ENCODE assay signal across 16 cellular contexts in the genomic region with DNA sequence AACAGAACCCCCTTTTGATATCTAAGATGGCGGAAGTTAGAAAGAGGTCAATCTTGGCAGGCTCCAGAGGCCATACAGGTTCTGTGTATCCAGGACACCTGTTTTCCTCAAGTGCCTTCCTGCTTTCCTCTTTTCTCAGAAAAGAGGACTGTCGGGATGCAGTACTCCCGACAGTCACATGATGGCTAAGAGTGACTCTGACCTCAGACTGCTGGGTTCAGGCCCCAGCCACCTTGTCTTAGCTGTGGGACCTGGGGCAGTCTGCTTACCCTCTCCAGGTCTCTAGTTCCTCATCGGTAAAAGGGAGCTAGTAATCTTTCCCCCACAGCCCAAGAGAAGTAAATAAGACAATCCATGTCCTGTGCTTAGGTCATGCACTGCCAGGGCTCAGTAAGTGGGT. TPM values are rescaled to one million over a fixed set of nuclear protein-coding genes. Genes with fewer than 3 reads are reported as not detected.
DNase-seq lines count a peak whose midpoint lies in the region; ATAC-seq, FAIRE-seq and TF ChIP-seq lines count a peak whose summit lies in the region.
"Had no signal": no experiment of that assay in that cellular context is flagged by ENCODE, and none has a peak within 500 bp of the region (broad histone marks: within the 10 kb centered on the region; RNA-seq: fewer than 3 reads in every experiment).

No MANE protein-coding gene starts in this region.

- peaks cover 2% of the 10 kb centered on the region for H3F3A ChIP-seq in neural progenitor cell (ENCODE audit: low read depth)

- H3K36me3 ChIP-seq in HepG2 (replicated peaks in 1 of 2; ENCODE audit: control insufficient read depth in 1 of 2, insufficient read depth in 2 of 2, low read length in 2 of 2) (peaks cover 29 to 66% of the 10 kb centered on the region in 2 experiments), right lobe of liver (peaks cover 0 to 71% (median 27%) of the 10 kb centered on the region in 4 donors), neural progenitor cell (no peaks in the 10 kb centered on the region)
- peaks cover 18% of the 10 kb centered on the region for H3K36me3 ChIP-seq in CD8-positive, alpha-beta T cell (ENCODE audit: insufficient read depth, low read length)

- H3K4me1 ChIP-seq in HepG2 (ENCODE audit: insufficient read depth, low read length): peaks cover 35% of the 10 kb centered on the region
- H3K4me1 ChIP-seq in right lobe of liver: no peaks in the 10 kb centered on the region
- peaks cover 16% of the 10 kb centered on the region for H3K4me1 ChIP-seq in neural progenitor cell
- H3K4me1 ChIP-seq in CD8-positive, alpha-beta T cell (ENCODE audit: insufficient read depth, low read length): peaks cover 17% of the 10 kb centered on the region

- H3K4me3 ChIP-seq in HepG2 (replicated peaks in 1 of 3; ENCODE audit: insufficient read depth in 1 of 3, low read depth in 2 of 3, low read length in 3 of 3) (no peak overlapping the region), right lobe of liver (no peak overlapping the region), neural progenitor cell (no peak overlapping the region)
- no peak overlapping the region for H3K4me3 ChIP-seq in CD8-positive, alpha-beta T cell (ENCODE audit: low read depth, low read length)
- H3K4me3 ChIP-seq: A549; BLaER1 treated with 17β-estradiol and CSF1 and Interleukin-3, amounts not matched to agents 10 nM and 100 nM; GM23248 had no signal

- no peak overlapping the region for H3K4me3 Mint-ChIP-seq in neural progenitor cell
- no peak overlapping the region for H3K4me3 Mint-ChIP-seq in CD8-positive, alpha-beta T cell
- H3K4me3 Mint-ChIP-seq in activated CD4-positive, alpha-beta T cell treated with anti-CD3 and anti-CD28 coated beads, Interleukin-2, amount 10 ng/mL, durations not matched to agents 7 days and 5 days: no peak overlapping the region

- no peak overlapping the region for H2AFZ ChIP-seq in HepG2 (ENCODE audit: low read length)
- H2AFZ ChIP-seq in neural progenitor cell (replicated peaks): no peak overlapping the region
- H2AFZ ChIP-seq: GM23248 had no signal

- ATAC-seq in HepG2 (0 out of 3 replicates have a peak, but pooled peaks have one; percentile 12), right lobe of liver (no peak), left colon (peak; percentile 27)
- no peak for ATAC-seq in CD8-positive, alpha-beta T cell
- ATAC-seq: A549 had no signal

- no peak for TF ChIP-seq RAD21 in HepG2 (CRISPR knock-in tag; IDR thresholded peaks at IDR 0.05)

- H3K9ac ChIP-seq in HepG2 (ENCODE audit: insufficient read depth, low read depth, low read length) (no peak overlapping the region), neural progenitor cell (no peak overlapping the region)
- H3K9ac ChIP-seq: BLaER1 treated with 17β-estradiol and CSF1 and Interleukin-3, amounts not matched to agents 10 nM and 100 nM; GM23248 had no signal

- 77% methylated on average over 4 of the region's 4 CpGs for WGBS in HepG2 (ENCODE audit: low lambda C conversion rate)
- WGBS in right lobe of liver (ENCODE audit: insufficient coverage, low coverage, low lambda C conversion rate, missing lambda C conversion rate): 85% methylated on average over 4 of the region's 4 CpGs

- POLR2A ChIA-PET in HepG2 (lab: Yijun Ruan, JAX): no interaction called here
- POLR2A ChIA-PET in CD8-positive, alpha-beta T cell (lab: Charles Lee): interaction anchor here (2.2 kb wide), 1 partner anchor 11 kb away, joined by 7 read pairs; no protein-coding TSS in a partner anchor
- POLR2A ChIA-PET in activated CD4-positive, alpha-beta T cell treated with anti-CD3 and anti-CD28 coated beads, Interleukin-2, amount 10 ng/mL, durations not matched to agents 7 days and 5 days (lab: Charles Lee): no interaction called here

- H3K36me3 Mint-ChIP-seq in neural progenitor cell: peaks cover 14% of the 10 kb centered on the region
- H3K36me3 Mint-ChIP-seq in CD8-positive, alpha-beta T cell: peaks cover 79% of the 10 kb centered on the region
- H3K36me3 Mint-ChIP-seq in activated CD4-positive, alpha-beta T cell treated with anti-CD3 and anti-CD28 coated beads, Interleukin-2, amount 10 ng/mL, durations not matched to agents 7 days and 5 days (ENCODE audit: low read depth): peaks cover 42% of the 10 kb centered on the region

- no peak for FAIRE-seq in HepG2 (lab: Jason Lieb, UNC)
- FAIRE-seq: A549 had no signal

- no peak for TF ChIP-seq EP300 in HepG2 (IDR thresholded peaks at IDR 0.05; ENCODE audit: low read depth in 2 of 2, low read length in 2 of 2)
- TF ChIP-seq EP300 in HepG2 (CRISPR knock-in tag; IDR thresholded peaks at IDR 0.05; ENCODE audit: borderline replicate concordance): no peak

- H3K4me1 Mint-ChIP-seq in neural progenitor cell: peaks cover 20% of the 10 kb centered on the region
- H3K4me1 Mint-ChIP-seq in CD8-positive, alpha-beta T cell (ENCODE audit: low read depth): peaks cover 14% of the 10 kb centered on the region
- peaks cover 46% of the 10 kb centered on the region for H3K4me1 Mint-ChIP-seq in activated CD4-positive, alpha-beta T cell treated with anti-CD3 and anti-CD28 coated beads, Interleukin-2, amount 10 ng/mL, durations not matched to agents 7 days and 5 days

- H3K4me2 ChIP-seq in HepG2 (ENCODE audit: low read depth, low read length) (no peak overlapping the region), neural progenitor cell (no peak overlapping the region)
- H3K4me2 ChIP-seq: A549; BLaER1 treated with 17β-estradiol and CSF1 and Interleukin-3, amounts not matched to agents 10 nM and 100 nM had no signal

- DNase-seq in HepG2 (ENCODE audit: low spot score): no peak
- no peak for DNase-seq in right lobe of liver
- no peak for DNase-seq in left colon
- no peak for DNase-seq in neural progenitor cell (ENCODE audit: low spot score)
- DNase-seq in CD8-positive, alpha-beta T cell: no peak
- no peak for DNase-seq in activated CD4-positive, alpha-beta T cell treated with anti-CD3 and anti-CD28 coated beads, Interleukin-2, amount 10 ng/mL, durations not matched to agents 7 days and 5 days
- DNase-seq: GM23248, NCI-H1092, NCI-H146, NCI-H2081, NCI-H510A, NCI-H774, RPMI8226, SIG-M5 had no signal

- CTCF ChIA-PET in HepG2 (lab: Yijun Ruan, JAX; ENCODE audit: low intra/inter-chr PET ratio, low total read pairs): no interaction called here
- CTCF ChIA-PET in CD8-positive, alpha-beta T cell (lab: Charles Lee): interaction anchor here (1.1 to 11.5 kb wide), 3 partner anchors 11 to 23 kb away, joined by 3 to 86 read pairs (median 13); no protein-coding TSS in a partner anchor
- CTCF ChIA-PET in activated CD4-positive, alpha-beta T cell treated with anti-CD3 and anti-CD28 coated beads, Interleukin-2, amount 10 ng/mL, durations not matched to agents 7 days and 5 days (lab: Charles Lee): interaction anchor here (0.9 to 4.5 kb wide), 2 partner anchors 10 to 12 kb away, joined by 3 to 27 read pairs; no protein-coding TSS in a partner anchor

- in situ Hi-C loops in HepG2 (cut with HindIII; ENCODE audit: extremely low pct_ligation_motif_present, low pct_unique_long_range_greater_than_20kb): no loop called here

- no peaks in the 10 kb centered on the region for H3K79me2 ChIP-seq in HepG2 (ENCODE audit: insufficient read depth, low read length)
- H3K79me2 ChIP-seq in neural progenitor cell (ENCODE audit: low read depth): no peaks in the 10 kb centered on the region

- H3K27ac Mint-ChIP-seq in neural progenitor cell: no peak overlapping the region
- H3K27ac Mint-ChIP-seq in CD8-positive, alpha-beta T cell: no peak overlapping the region
- H3K27ac Mint-ChIP-seq in activated CD4-positive, alpha-beta T cell treated with anti-CD3 and anti-CD28 coated beads, Interleukin-2, amount 10 ng/mL, durations not matched to agents 7 days and 5 days: no peak overlapping the region

- no peak for TF ChIP-seq CTCF in HepG2 (CRISPR knock-in tag; IDR thresholded peaks at IDR 0.05)
- no peak for TF ChIP-seq CTCF in right lobe of liver (IDR thresholded peaks at IDR 0.05)
- TF ChIP-seq CTCF in neural progenitor cell (IDR thresholded peaks at IDR 0.05): no peak
- TF ChIP-seq CTCF in CD8-positive, alpha-beta T cell (IDR thresholded peaks at IDR 0.05): no peak

- H3K27me3 Mint-ChIP-seq in neural progenitor cell (ENCODE audit: insufficient read depth, low read depth): peaks cover 5% of the 10 kb centered on the region
- H3K27me3 Mint-ChIP-seq in CD8-positive, alpha-beta T cell (ENCODE audit: low read depth): no peaks in the 10 kb centered on the region
- no peaks in the 10 kb centered on the region for H3K27me3 Mint-ChIP-seq in activated CD4-positive, alpha-beta T cell treated with anti-CD3 and anti-CD28 coated beads, Interleukin-2, amount 10 ng/mL, durations not matched to agents 7 days and 5 days

- H3K27ac ChIP-seq in HepG2 (ENCODE audit: extremely low read length, insufficient read depth, low read length) (no peak overlapping the region), right lobe of liver (no peak overlapping the region), neural progenitor cell (no peak overlapping the region)
- no peak overlapping the region for H3K27ac ChIP-seq in CD8-positive, alpha-beta T cell (ENCODE audit: low read depth, low read length)
- H3K27ac ChIP-seq: BLaER1 treated with 17β-estradiol and CSF1 and Interleukin-3, amounts not matched to agents 10 nM and 100 nM; GM23248 had no signal

- H3K9me3 ChIP-seq in HepG2 (ENCODE audit: low read length): no peaks in the 10 kb centered on the region
- no peaks in the 10 kb centered on the region for H3K9me3 ChIP-seq in right lobe of liver
- no peaks in the 10 kb centered on the region for H3K9me3 ChIP-seq in neural progenitor cell (ENCODE audit: low read depth)
- H3K9me3 ChIP-seq in CD8-positive, alpha-beta T cell (ENCODE audit: low read length): no peaks in the 10 kb centered on the region
- H3K9me3 ChIP-seq: A549; BLaER1 treated with 17β-estradiol and CSF1 and Interleukin-3, amounts not matched to agents 10 nM and 100 nM had no signal

- intact Hi-C loops in HepG2 (cut with micrococcal nuclease; ENCODE audit: unreplicated experiment) (no loop called here), right lobe of liver (cut with DNase I) (no loop called here), left colon (cut with DNase I, micrococcal nuclease) (no loop called here)
- intact Hi-C loops in CD8-positive, alpha-beta T cell (cut with DNase I, micrococcal nuclease): no loop called here

- H3K27me3 ChIP-seq in HepG2 (ENCODE audit: control insufficient read depth in 1 of 2, insufficient read depth in 2 of 2, low read length in 2 of 2): no peaks in the 10 kb centered on the region
- no peaks in the 10 kb centered on the region for H3K27me3 ChIP-seq in right lobe of liver
- no peaks in the 10 kb centered on the region for H3K27me3 ChIP-seq in neural progenitor cell
- H3K27me3 ChIP-seq in CD8-positive, alpha-beta T cell (ENCODE audit: insufficient read depth, low read length): no peaks in the 10 kb centered on the region
- H3K27me3 ChIP-seq: BLaER1 treated with 17β-estradiol and CSF1 and Interleukin-3, amounts not matched to agents 10 nM and 100 nM had no signal

- TF ChIP-seq POLR2A in HepG2 (IDR thresholded peaks at IDR 0.05; ENCODE audit: insufficient read depth in 1 of 2, low read depth in 2 of 2, low read length in 2 of 2) (no peak), right lobe of liver (IDR thresholded peaks at IDR 0.05) (no peak)

- H4K20me1 ChIP-seq in HepG2 (ENCODE audit: insufficient read depth, low read length) (no peaks in the 10 kb centered on the region), neural progenitor cell (ENCODE audit: low read depth) (no peaks in the 10 kb centered on the region)

- BruUV-seq in HepG2 (replicated peaks; lab: Mats Ljungman, UMichigan): no TSS peak

- no peaks in the 10 kb centered on the region for H3K9me3 Mint-ChIP-seq in neural progenitor cell
- H3K9me3 Mint-ChIP-seq in CD8-positive, alpha-beta T cell: no peaks in the 10 kb centered on the region
- H3K9me3 Mint-ChIP-seq in activated CD4-positive, alpha-beta T cell treated with anti-CD3 and anti-CD28 coated beads, Interleukin-2, amount 10 ng/mL, durations not matched to agents 7 days and 5 days: no peaks in the 10 kb centered on the region

RNA-seq across cellular contexts. Expression of a gene that starts 29.9 kb away (rescaled TPM):
- total RNA-seq in HepG2 (2016; rRNA removed; fragmentation: Illumina TruSeq; extraction: Trizol): 33.8 and 40.1 TPM in 2 replicates
- total RNA-seq in HepG2 (2016; cell fraction: cytosol; rRNA removed; fragmentation: Illumina TruSeq; extraction: Trizol; ENCODE audit: low read depth): 24.9 and 25.5 TPM in 2 replicates
- total RNA-seq in HepG2 (2016; cell fraction: insoluble cytoplasmic fraction; rRNA removed; fragmentation: Illumina TruSeq; extraction: Trizol): 32.8 and 34.8 TPM in 2 replicates
- total RNA-seq in HepG2 (2016; cell fraction: membrane; rRNA removed; fragmentation: Illumina TruSeq; extraction: Trizol): 68.1 and 69.3 TPM in 2 replicates
- total RNA-seq in HepG2 (2016; cell fraction: nucleus; rRNA removed; fragmentation: Illumina TruSeq; extraction: Trizol): 19.0 and 20.3 TPM in 2 replicates
- polyA plus RNA-seq in HepG2 (2011; rRNA removed): 35.1 and 49.2 TPM in 2 replicates
- 30.7 and 33.6 TPM in 2 replicates for polyA plus RNA-seq in HepG2 (2011; cell fraction: cytosol; rRNA removed)
- 35.7 and 39.3 TPM in 2 replicates for polyA plus RNA-seq in HepG2 (2011; cell fraction: nucleus; rRNA removed)
- polyA plus RNA-seq in HepG2 (2012): 32.0 and 37.7 TPM in 2 replicates
- 28.6 and 31.6 TPM in 2 replicates for polyA plus RNA-seq in HepG2 (2016; cell fraction: cytosol; fragmentation: Illumina TruSeq; extraction: Trizol; ENCODE audit: low read depth)
- polyA plus RNA-seq in HepG2 (2016; cell fraction: insoluble cytoplasmic fraction; fragmentation: Illumina TruSeq; extraction: Trizol; ENCODE audit: low read depth): 42.6 and 52.9 TPM in 2 replicates
- polyA plus RNA-seq in HepG2 (2016; cell fraction: membrane; fragmentation: Illumina TruSeq; extraction: Trizol; ENCODE audit: low read depth): 71.6 and 77.6 TPM in 2 replicates
- polyA plus RNA-seq in HepG2 (2016; cell fraction: nucleus; fragmentation: Illumina TruSeq; extraction: Trizol; ENCODE audit: insufficient read depth, low read depth): 39.8 and 45.0 TPM in 2 replicates
- 14.8 and 47.6 TPM in 2 replicates for polyA minus RNA-seq in HepG2 (2011; rRNA and poly(A)+ RNA removed; ENCODE audit: low replicate concordance)
- 15.3 and 21.4 TPM in 2 replicates for polyA minus RNA-seq in HepG2 (2011; cell fraction: cytosol; rRNA and poly(A)+ RNA removed)
- polyA minus RNA-seq in HepG2 (2011; cell fraction: nucleus; rRNA and poly(A)+ RNA removed): 8.6 and 8.8 TPM in 2 replicates
- total RNA-seq in right lobe of liver: 10 to 100 TPM; 22.7 to 45.5 (median 29.0) TPM
- total RNA-seq in left colon: 10 to 100 TPM; 55.6 to 67.0 TPM
- total RNA-seq in neural progenitor cell (ENCODE audit: low replicate concordance): 5.3 and 14.7 TPM in 2 replicates
- total RNA-seq in CD8-positive, alpha-beta T cell: 10 to 100 TPM; 13.4 to 16.9 TPM
- total RNA-seq in activated CD4-positive, alpha-beta T cell treated with anti-CD3 and anti-CD28 coated beads, Interleukin-2, amount 10 ng/mL, durations not matched to agents 7 days and 5 days: 10 to 100 TPM; 53.7 to 59.1 TPM

RNA-seq across cellular contexts. Expression of a gene that starts 32.4 kb away (rescaled TPM):
- total RNA-seq in HepG2 (2016; rRNA removed; fragmentation: Illumina TruSeq; extraction: Trizol): 3.8 and 6.6 TPM in 2 replicates
- 17.4 and 24.0 TPM in 2 replicates for total RNA-seq in HepG2 (2016; cell fraction: cytosol; rRNA removed; fragmentation: Illumina TruSeq; extraction: Trizol; ENCODE audit: low read depth)
- 5.1 and 5.9 TPM in 2 replicates for total RNA-seq in HepG2 (2016; cell fraction: insoluble cytoplasmic fraction; rRNA removed; fragmentation: Illumina TruSeq; extraction: Trizol)
- 15.5 and 17.9 TPM in 2 replicates for total RNA-seq in HepG2 (2016; cell fraction: membrane; rRNA removed; fragmentation: Illumina TruSeq; extraction: Trizol)
- total RNA-seq in HepG2 (2016; cell fraction: nucleus; rRNA removed; fragmentation: Illumina TruSeq; extraction: Trizol): 2.5 and 2.7 TPM in 2 replicates
- 3.9 and 5.8 TPM in 2 replicates for polyA plus RNA-seq in HepG2 (2011; rRNA removed)
- polyA plus RNA-seq in HepG2 (2011; cell fraction: cytosol; rRNA removed): 4.7 and 13.2 TPM in 2 replicates
- 7.5 and 8.1 TPM in 2 replicates for polyA plus RNA-seq in HepG2 (2011; cell fraction: nucleus; rRNA removed)
- 2.8 and 7.2 TPM in 2 replicates for polyA plus RNA-seq in HepG2 (2012)
- 17.5 and 21.2 TPM in 2 replicates for polyA plus RNA-seq in HepG2 (2016; cell fraction: cytosol; fragmentation: Illumina TruSeq; extraction: Trizol; ENCODE audit: low read depth)
- 3.5 and 4.8 TPM in 2 replicates for polyA plus RNA-seq in HepG2 (2016; cell fraction: insoluble cytoplasmic fraction; fragmentation: Illumina TruSeq; extraction: Trizol; ENCODE audit: low read depth)
- 12.3 and 13.6 TPM in 2 replicates for polyA plus RNA-seq in HepG2 (2016; cell fraction: membrane; fragmentation: Illumina TruSeq; extraction: Trizol; ENCODE audit: low read depth)
- 5.0 and 5.9 TPM in 2 replicates for polyA plus RNA-seq in HepG2 (2016; cell fraction: nucleus; fragmentation: Illumina TruSeq; extraction: Trizol; ENCODE audit: insufficient read depth, low read depth)
- 1.2 and 5.8 TPM in 2 replicates for polyA minus RNA-seq in HepG2 (2011; rRNA and poly(A)+ RNA removed; ENCODE audit: low replicate concordance)
- polyA minus RNA-seq in HepG2 (2011; cell fraction: cytosol; rRNA and poly(A)+ RNA removed): 2.5 and 3.6 TPM in 2 replicates
- polyA minus RNA-seq in HepG2 (2011; cell fraction: nucleus; rRNA and poly(A)+ RNA removed): 0.50 and 0.90 TPM in 2 replicates
- total RNA-seq in right lobe of liver: 10 to 100 TPM in 2 of 6 experiments, 1 to 10 TPM in 4; 3.2 to 20.6 (median 5.1) TPM
- total RNA-seq in left colon: 1 to 10 TPM; 2.9 to 8.9 TPM
- 3.1 and 14.7 TPM in 2 replicates for total RNA-seq in neural progenitor cell (ENCODE audit: low replicate concordance)
- 1 to 10 TPM in 1 of 2 experiments, under 1 TPM in 1; 0.97 to 1.2 TPM for total RNA-seq in CD8-positive, alpha-beta T cell
- 1 to 10 TPM; 7.3 to 9.3 TPM for total RNA-seq in activated CD4-positive, alpha-beta T cell treated with anti-CD3 and anti-CD28 coated beads, Interleukin-2, amount 10 ng/mL, durations not matched to agents 7 days and 5 days

RNA-seq across cellular contexts. Expression of a gene that starts 41.9 kb away (rescaled TPM):
- 14.0 and 17.0 TPM in 2 replicates for total RNA-seq in HepG2 (2016; rRNA removed; fragmentation: Illumina TruSeq; extraction: Trizol)
- 56.5 and 60.8 TPM in 2 replicates for total RNA-seq in HepG2 (2016; cell fraction: cytosol; rRNA removed; fragmentation: Illumina TruSeq; extraction: Trizol; ENCODE audit: low read depth)
- total RNA-seq in HepG2 (2016; cell fraction: insoluble cytoplasmic fraction; rRNA removed; fragmentation: Illumina TruSeq; extraction: Trizol): 14.8 TPM in 2 replicates
- 50.9 and 52.1 TPM in 2 replicates for total RNA-seq in HepG2 (2016; cell fraction: membrane; rRNA removed; fragmentation: Illumina TruSeq; extraction: Trizol)
- total RNA-seq in HepG2 (2016; cell fraction: nucleus; rRNA removed; fragmentation: Illumina TruSeq; extraction: Trizol): 6.1 and 9.2 TPM in 2 replicates
- 52.0 and 61.6 TPM in 2 replicates for polyA plus RNA-seq in HepG2 (2011; rRNA removed)
- polyA plus RNA-seq in HepG2 (2011; cell fraction: cytosol; rRNA removed): 52.4 and 63.1 TPM in 2 replicates
- 18.3 and 21.3 TPM in 2 replicates for polyA plus RNA-seq in HepG2 (2011; cell fraction: nucleus; rRNA removed)
- 22.5 and 35.0 TPM in 2 replicates for polyA plus RNA-seq in HepG2 (2012)
- 247 and 272 TPM in 2 replicates for polyA plus RNA-seq in HepG2 (2016; cell fraction: cytosol; fragmentation: Illumina TruSeq; extraction: Trizol; ENCODE audit: low read depth)
- polyA plus RNA-seq in HepG2 (2016; cell fraction: insoluble cytoplasmic fraction; fragmentation: Illumina TruSeq; extraction: Trizol; ENCODE audit: low read depth): 57.9 and 60.5 TPM in 2 replicates
- 158 and 176 TPM in 2 replicates for polyA plus RNA-seq in HepG2 (2016; cell fraction: membrane; fragmentation: Illumina TruSeq; extraction: Trizol; ENCODE audit: low read depth)
- polyA plus RNA-seq in HepG2 (2016; cell fraction: nucleus; fragmentation: Illumina TruSeq; extraction: Trizol; ENCODE audit: insufficient read depth, low read depth): 38.1 and 40.1 TPM in 2 replicates
- 38.9 and 99.2 TPM in 2 replicates for polyA minus RNA-seq in HepG2 (2011; rRNA and poly(A)+ RNA removed; ENCODE audit: low replicate concordance)
- polyA minus RNA-seq in HepG2 (2011; cell fraction: cytosol; rRNA and poly(A)+ RNA removed): 11.0 and 14.3 TPM in 2 replicates
- polyA minus RNA-seq in HepG2 (2011; cell fraction: nucleus; rRNA and poly(A)+ RNA removed): 9.0 and 11.3 TPM in 2 replicates
- 10 to 100 TPM; 15.2 to 42.0 (median 22.3) TPM for total RNA-seq in right lobe of liver
- 10 to 100 TPM; 24.1 to 24.2 TPM for total RNA-seq in left colon
- total RNA-seq in neural progenitor cell (ENCODE audit: low replicate concordance): 8.6 and 10.2 TPM in 2 replicates
- total RNA-seq in CD8-positive, alpha-beta T cell: 10 to 100 TPM; 20.9 to 21.4 TPM
- 10 to 100 TPM; 39.3 to 39.4 TPM for total RNA-seq in activated CD4-positive, alpha-beta T cell treated with anti-CD3 and anti-CD28 coated beads, Interleukin-2, amount 10 ng/mL, durations not matched to agents 7 days and 5 days

RNA-seq across cellular contexts. Expression of a gene that starts 49.6 kb away (rescaled TPM):
- total RNA-seq in HepG2 (2016; rRNA removed; fragmentation: Illumina TruSeq; extraction: Trizol) (1.4 and 5.1 TPM in 2 replicates), right lobe of liver (1 to 10 TPM in 4 of 6 experiments, under 1 TPM in 2; 0.50 to 5.1 (median 1.2) TPM), left colon (10 to 100 TPM; 14.6 to 30.6 TPM), neural progenitor cell (ENCODE audit: low replicate concordance) (6.1 and 15.1 TPM in 2 replicates)
- total RNA-seq in HepG2 (2016; cell fraction: cytosol; rRNA removed; fragmentation: Illumina TruSeq; extraction: Trizol; ENCODE audit: low read depth): 0.79 and 0.81 TPM in 2 replicates
- 0.98 and 4.8 TPM in 2 replicates for total RNA-seq in HepG2 (2016; cell fraction: insoluble cytoplasmic fraction; rRNA removed; fragmentation: Illumina TruSeq; extraction: Trizol)
- total RNA-seq in HepG2 (2016; cell fraction: membrane; rRNA removed; fragmentation: Illumina TruSeq; extraction: Trizol): 1.1 TPM in 2 replicates
- total RNA-seq in HepG2 (2016; cell fraction: nucleus; rRNA removed; fragmentation: Illumina TruSeq; extraction: Trizol): 6.7 and 7.2 TPM in 2 replicates
- polyA plus RNA-seq in HepG2 (2011; rRNA removed): 8.6 and 8.7 TPM in 2 replicates
- 1.6 and 1.7 TPM in 2 replicates for polyA plus RNA-seq in HepG2 (2011; cell fraction: cytosol; rRNA removed)
- polyA plus RNA-seq in HepG2 (2011; cell fraction: nucleus; rRNA removed): 84.9 and 116 TPM in 2 replicates
- 6.9 and 8.0 TPM in 2 replicates for polyA plus RNA-seq in HepG2 (2012)
- polyA plus RNA-seq in HepG2 (2016; cell fraction: cytosol; fragmentation: Illumina TruSeq; extraction: Trizol; ENCODE audit: low read depth): 0.40 and 0.63 TPM in 2 replicates
- 2.1 and 2.3 TPM in 2 replicates for polyA plus RNA-seq in HepG2 (2016; cell fraction: insoluble cytoplasmic fraction; fragmentation: Illumina TruSeq; extraction: Trizol; ENCODE audit: low read depth)
- polyA plus RNA-seq in HepG2 (2016; cell fraction: membrane; fragmentation: Illumina TruSeq; extraction: Trizol; ENCODE audit: low read depth): 1.0 and 1.1 TPM in 2 replicates
- polyA plus RNA-seq in HepG2 (2016; cell fraction: nucleus; fragmentation: Illumina TruSeq; extraction: Trizol; ENCODE audit: insufficient read depth, low read depth): 21.9 and 30.8 TPM in 2 replicates
- polyA minus RNA-seq in HepG2 (2011; rRNA and poly(A)+ RNA removed; ENCODE audit: low replicate concordance): 3.0 and 3.2 TPM in 2 replicates
- polyA minus RNA-seq in HepG2 (2011; cell fraction: cytosol; rRNA and poly(A)+ RNA removed): 1.1 and 1.7 TPM in 2 replicates
- polyA minus RNA-seq in HepG2 (2011; cell fraction: nucleus; rRNA and poly(A)+ RNA removed): 15.7 and 16.0 TPM in 2 replicates
- total RNA-seq in CD8-positive, alpha-beta T cell: 1 to 10 TPM; 2.1 to 2.2 TPM
- total RNA-seq in activated CD4-positive, alpha-beta T cell treated with anti-CD3 and anti-CD28 coated beads, Interleukin-2, amount 10 ng/mL, durations not matched to agents 7 days and 5 days: 1 to 10 TPM; 6.5 to 6.9 TPM

Comparison
In these comparisons a context has a peak if more than half of its experiments do, and no peak if none do; other contexts are left out.
1. ATAC-seq: peak in HepG2 (single experiment) and left colon (single experiment); none in right lobe of liver (0 of 4) and CD8-positive, alpha-beta T cell (single experiment).